In genomic region chr14:89861630-89862029, GRCh38 we compare ENCODE assay signal across 11 cellular contexts.
"Had no signal": no experiment of that assay in that cellular context is flagged by ENCODE, and none has a peak within 500 bp of the region (broad histone marks: within the 10 kb centered on the region; RNA-seq: fewer than 3 reads in every experiment).

No MANE protein-coding gene starts in this region.

- H3K27ac ChIP-seq: GM23248 had no signal

- H3K4me3 ChIP-seq: GM23248, GM23338, HAP-1 had no signal

- ATAC-seq: GM23338, HCT116 had no signal

- H3K4me1 ChIP-seq: HAP-1 had no signal

- FAIRE-seq: H1, H54 had no signal

- H3K9me3 ChIP-seq: HAP-1 had no signal

- H3K9ac ChIP-seq: GM23248 had no signal

- H2AFZ ChIP-seq: GM23248, GM23338 had no signal

- H3K4me2 ChIP-seq: GM23338 had no signal

- DNase-seq: GM23248, GOT3, H7, H9, HCEC 1CT, HFFc6 had no signal

- H3K36me3 ChIP-seq: HAP-1 had no signal
